In genomic region chr13:32984857-32985626, GRCh38 we compare ENCODE assay signal across 13 cellular contexts. TPM values are rescaled to one million over a fixed set of nuclear protein-coding genes. Genes with fewer than 3 reads are reported as not detected.
A peak's percentile ranks its signal among the peaks of the same experiment; 100 is the strongest.
DNase-seq lines count a peak whose midpoint lies in the region; ATAC-seq and TF ChIP-seq lines count a peak whose summit lies in the region.
"Had no signal": no experiment of that assay in that cellular context is flagged by ENCODE, and none has a peak within 500 bp of the region (broad histone marks: within the 10 kb centered on the region; RNA-seq: fewer than 3 reads in every experiment).

No MANE protein-coding gene starts in this region.

- H3F3A ChIP-seq in SK-N-SH (replicated peaks; ENCODE audit: insufficient read depth), result no peaks in the 10 kb centered on the region

- ATAC-seq in HG03571 (IDR thresholded peaks at IDR 0.05; ENCODE audit: unreplicated experiment), result no peak
- ATAC-seq: body of pancreas; effector memory CD8-positive, alpha-beta T cell; left lobe of liver had no signal

- intact Hi-C loops in head of caudate nucleus (cut with DNase I), result no loop called here

- TF ChIP-seq RAD21 in SK-N-SH (IDR thresholded peaks at IDR 0.05; ENCODE audit: low read length), result no peak

- no peak for TF ChIP-seq EP300 in SK-N-SH (IDR thresholded peaks at IDR 0.05; ENCODE audit: borderline replicate concordance in 1 of 2, low read depth in 1 of 2, low read length in 1 of 2)

- POLR2A ChIA-PET in SK-N-SH (lab: Yijun Ruan, JAX), result no interaction called here

- TF ChIP-seq CTCF in SK-N-SH (IDR thresholded peaks at IDR 0.05), result no peak

- no peak overlapping the region for H2AFZ ChIP-seq in SK-N-SH (ENCODE audit: low read depth)

- H3K79me2 ChIP-seq in SK-N-SH (ENCODE audit: insufficient read depth), result no peaks in the 10 kb centered on the region

- H3K27ac ChIP-seq in rectal smooth muscle tissue (ENCODE audit: low read depth, low read length) (peak overlapping the region; percentile 64), SK-N-SH (ENCODE audit: low read depth in 2 of 2, low read length in 1 of 2) (no peak overlapping the region)
- H3K27ac ChIP-seq: body of pancreas, tibial nerve had no signal

- DNase-seq in NCI-H510A treated with DMSO at 0.1 percent for 48 hours (lab: John Stamatoyannopoulos, UW) (peak; percentile 30), NCI-H510A (lab: John Stamatoyannopoulos, UW) (no peak), NCI-H2029 (lab: John Stamatoyannopoulos, UW) (peak; percentile 73), T1000 (lab: John Stamatoyannopoulos, UW) (peak; percentile 52), head of caudate nucleus (no peak), SK-N-SH (no peak)
- DNase-seq: effector memory CD8-positive, alpha-beta T cell; Right ventricle myocardium superior had no signal

- no peaks in the 10 kb centered on the region for H4K20me1 ChIP-seq in SK-N-SH (ENCODE audit: insufficient read depth)

- CTCF ChIA-PET in SK-N-SH (lab: Yijun Ruan, JAX), result no interaction called here

- no peak overlapping the region for H3K4me2 ChIP-seq in SK-N-SH

- H3K27me3 ChIP-seq in rectal smooth muscle tissue (ENCODE audit: control insufficient read depth, insufficient read depth, low read length) (no peaks in the 10 kb centered on the region), SK-N-SH (ENCODE audit: insufficient read depth) (no peaks in the 10 kb centered on the region)
- H3K27me3 ChIP-seq: body of pancreas, tibial nerve had no signal

- H3K4me3 ChIP-seq in rectal smooth muscle tissue (ENCODE audit: low read length), result no peak overlapping the region
- no peak overlapping the region for H3K4me3 ChIP-seq in SK-N-SH (ENCODE audit: low read depth in 2 of 2, low read length in 1 of 2)
- H3K4me3 ChIP-seq: body of pancreas, tibial nerve had no signal

- H3K9me3 ChIP-seq in SK-N-SH, result no peaks in the 10 kb centered on the region
- H3K9me3 ChIP-seq: tibial nerve had no signal

- H3K4me1 ChIP-seq in rectal smooth muscle tissue (ENCODE audit: control insufficient read depth, insufficient read depth, low read length), result no peaks in the 10 kb centered on the region
- H3K4me1 ChIP-seq in SK-N-SH (ENCODE audit: control insufficient read depth in 1 of 2, insufficient read depth in 2 of 2, low read depth in 1 of 2, low read length in 1 of 2), result peaks cover 0 to 3% of the 10 kb centered on the region in 2 experiments; a peak in 1 of 4 replicates
- H3K4me1 ChIP-seq: body of pancreas had no signal

- WGBS in SK-N-SH (ENCODE audit: low lambda C conversion rate), result 71% methylated on average over 10 of the region's 10 CpGs

- H3K36me3 ChIP-seq in rectal smooth muscle tissue (ENCODE audit: control insufficient read depth, insufficient read depth, low read length), result no peaks in the 10 kb centered on the region
- H3K36me3 ChIP-seq in SK-N-SH (replicated peaks in 1 of 2; ENCODE audit: control insufficient read depth in 1 of 2, insufficient read depth in 2 of 2, low read length in 1 of 2), result no peaks in the 10 kb centered on the region
- H3K36me3 ChIP-seq: tibial nerve had no signal

- H3K9me2 ChIP-seq in SK-N-SH, result no peaks in the 10 kb centered on the region

- H3K9ac ChIP-seq in rectal smooth muscle tissue (ENCODE audit: low read length) (no peak overlapping the region), SK-N-SH (no peak overlapping the region)

TF ChIP-seq in SK-N-SH, 30 proteins besides CTCF, POLR2A, EP300 and RAD21:
- no peak for TF ChIP-seq TCF12 (IDR thresholded peaks at IDR 0.05)
- no peak for TF ChIP-seq FOXM1 (IDR thresholded peaks at IDR 0.05; ENCODE audit: low read depth)
- TF ChIP-seq, protein P1, sequence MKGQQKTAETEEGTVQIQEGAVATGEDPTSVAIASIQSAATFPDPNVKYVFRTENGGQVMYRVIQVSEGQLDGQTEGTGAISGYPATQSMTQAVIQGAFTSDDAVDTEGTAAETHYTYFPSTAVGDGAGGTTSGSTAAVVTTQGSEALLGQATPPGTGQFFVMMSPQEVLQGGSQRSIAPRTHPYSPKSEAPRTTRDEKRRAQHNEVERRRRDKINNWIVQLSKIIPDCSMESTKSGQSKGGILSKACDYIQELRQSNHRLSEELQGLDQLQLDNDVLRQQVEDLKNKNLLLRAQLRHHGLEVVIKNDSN (IDR thresholded peaks at IDR 0.05; ENCODE audit: borderline replicate concordance, low read depth), result no peak
- no peak for TF ChIP-seq NFIC (IDR thresholded peaks at IDR 0.05; ENCODE audit: borderline replicate concordance)
- no peak for TF ChIP-seq RCOR1 (IDR thresholded peaks at IDR 0.05; ENCODE audit: low read length)
- TF ChIP-seq GATA2 (CRISPR knock-in tag; IDR thresholded peaks at IDR 0.05), result no peak
- no peak for TF ChIP-seq RFX5 (IDR thresholded peaks at IDR 0.05; ENCODE audit: low read length)
- no peak for TF ChIP-seq USF2 (IDR thresholded peaks at IDR 0.05; ENCODE audit: borderline replicate concordance, low read depth, low read length)
- no peak for TF ChIP-seq IRF3 (IDR thresholded peaks at IDR 0.05; ENCODE audit: low read depth, low read length)
- no peak for TF ChIP-seq JUND (IDR thresholded peaks at IDR 0.05)
- TF ChIP-seq, protein P2, sequence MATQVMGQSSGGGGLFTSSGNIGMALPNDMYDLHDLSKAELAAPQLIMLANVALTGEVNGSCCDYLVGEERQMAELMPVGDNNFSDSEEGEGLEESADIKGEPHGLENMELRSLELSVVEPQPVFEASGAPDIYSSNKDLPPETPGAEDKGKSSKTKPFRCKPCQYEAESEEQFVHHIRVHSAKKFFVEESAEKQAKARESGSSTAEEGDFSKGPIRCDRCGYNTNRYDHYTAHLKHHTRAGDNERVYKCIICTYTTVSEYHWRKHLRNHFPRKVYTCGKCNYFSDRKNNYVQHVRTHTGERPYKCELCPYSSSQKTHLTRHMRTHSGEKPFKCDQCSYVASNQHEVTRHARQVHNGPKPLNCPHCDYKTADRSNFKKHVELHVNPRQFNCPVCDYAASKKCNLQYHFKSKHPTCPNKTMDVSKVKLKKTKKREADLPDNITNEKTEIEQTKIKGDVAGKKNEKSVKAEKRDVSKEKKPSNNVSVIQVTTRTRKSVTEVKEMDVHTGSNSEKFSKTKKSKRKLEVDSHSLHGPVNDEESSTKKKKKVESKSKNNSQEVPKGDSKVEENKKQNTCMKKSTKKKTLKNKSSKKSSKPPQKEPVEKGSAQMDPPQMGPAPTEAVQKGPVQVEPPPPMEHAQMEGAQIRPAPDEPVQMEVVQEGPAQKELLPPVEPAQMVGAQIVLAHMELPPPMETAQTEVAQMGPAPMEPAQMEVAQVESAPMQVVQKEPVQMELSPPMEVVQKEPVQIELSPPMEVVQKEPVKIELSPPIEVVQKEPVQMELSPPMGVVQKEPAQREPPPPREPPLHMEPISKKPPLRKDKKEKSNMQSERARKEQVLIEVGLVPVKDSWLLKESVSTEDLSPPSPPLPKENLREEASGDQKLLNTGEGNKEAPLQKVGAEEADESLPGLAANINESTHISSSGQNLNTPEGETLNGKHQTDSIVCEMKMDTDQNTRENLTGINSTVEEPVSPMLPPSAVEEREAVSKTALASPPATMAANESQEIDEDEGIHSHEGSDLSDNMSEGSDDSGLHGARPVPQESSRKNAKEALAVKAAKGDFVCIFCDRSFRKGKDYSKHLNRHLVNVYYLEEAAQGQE (IDR thresholded peaks at IDR 0.05; ENCODE audit: low read depth, low read length), result no peak
- no peak for TF ChIP-seq NRF1 (IDR thresholded peaks at IDR 0.05; ENCODE audit: low read depth, low read length)
- TF ChIP-seq, protein P3, sequence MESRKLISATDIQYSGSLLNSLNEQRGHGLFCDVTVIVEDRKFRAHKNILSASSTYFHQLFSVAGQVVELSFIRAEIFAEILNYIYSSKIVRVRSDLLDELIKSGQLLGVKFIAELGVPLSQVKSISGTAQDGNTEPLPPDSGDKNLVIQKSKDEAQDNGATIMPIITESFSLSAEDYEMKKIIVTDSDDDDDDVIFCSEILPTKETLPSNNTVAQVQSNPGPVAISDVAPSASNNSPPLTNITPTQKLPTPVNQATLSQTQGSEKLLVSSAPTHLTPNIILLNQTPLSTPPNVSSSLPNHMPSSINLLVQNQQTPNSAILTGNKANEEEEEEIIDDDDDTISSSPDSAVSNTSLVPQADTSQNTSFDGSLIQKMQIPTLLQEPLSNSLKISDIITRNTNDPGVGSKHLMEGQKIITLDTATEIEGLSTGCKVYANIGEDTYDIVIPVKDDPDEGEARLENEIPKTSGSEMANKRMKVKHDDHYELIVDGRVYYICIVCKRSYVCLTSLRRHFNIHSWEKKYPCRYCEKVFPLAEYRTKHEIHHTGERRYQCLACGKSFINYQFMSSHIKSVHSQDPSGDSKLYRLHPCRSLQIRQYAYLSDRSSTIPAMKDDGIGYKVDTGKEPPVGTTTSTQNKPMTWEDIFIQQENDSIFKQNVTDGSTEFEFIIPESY (IDR thresholded peaks at IDR 0.05; ENCODE audit: borderline replicate concordance, low read depth), result no peak
- TF ChIP-seq MEF2A (IDR thresholded peaks at IDR 0.05; ENCODE audit: borderline replicate concordance, low read depth), result no peak

RNA-seq across cellular contexts. Expression of gene KL, which starts 31.2 kb away (rescaled TPM):
- polyA plus RNA-seq in SK-N-SH (2012; rRNA removed), result 0.02 TPM in 2 replicates
- polyA plus RNA-seq in SK-N-SH (2012; cell fraction: cytosol; rRNA removed), result under 0.01 TPM in 1 of 2 replicates, not detected in the other
- 0.02 TPM in 1 of 2 replicates, not detected in the other for polyA plus RNA-seq in SK-N-SH (2012; cell fraction: nucleus; rRNA removed)

Comparison
In these comparisons a context has a peak if more than half of its experiments do, and no peak if none do; other contexts are left out.
1. DNase-seq: peak in NCI-H510A treated with DMSO at 0.1 percent for 48 hours (single experiment), NCI-H2029 (single experiment) and T1000 (single experiment); none in NCI-H510A (single experiment), head of caudate nucleus (0 of 42) and SK-N-SH (single experiment).